Comparison of ENCODE assay signal across 1 cellular context in the genomic region with DNA sequence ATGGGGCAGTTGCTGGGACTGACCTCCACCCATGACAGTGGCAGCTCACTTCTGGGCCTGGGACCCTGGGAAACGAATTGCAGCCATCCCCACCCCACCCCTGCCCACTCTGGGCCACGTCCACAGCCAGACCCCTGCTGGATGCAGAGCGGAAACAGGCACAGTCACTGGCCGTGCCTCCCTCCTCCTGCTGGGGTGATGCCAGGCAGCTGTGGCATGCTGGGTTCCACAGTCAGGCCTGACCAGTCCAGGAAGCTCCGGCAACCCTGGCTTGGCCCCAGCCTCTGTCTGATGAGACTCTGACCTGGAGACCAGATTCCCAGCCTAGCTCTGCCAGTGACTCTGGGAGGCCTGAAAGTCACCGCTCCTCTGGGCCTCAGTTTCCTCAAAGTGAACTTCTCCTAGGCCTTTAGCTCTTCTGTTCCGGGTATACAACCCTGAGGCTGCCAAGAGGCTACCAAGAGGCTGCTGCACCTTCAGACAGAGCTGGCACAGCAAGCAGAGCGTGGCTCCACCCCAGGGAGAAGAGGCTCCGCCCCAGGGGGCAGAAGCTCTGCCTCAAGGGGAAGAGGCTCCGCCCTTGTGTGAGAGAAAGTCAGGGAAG.
TF ChIP-seq lines count a peak whose summit lies in the region.

No MANE protein-coding gene starts in this region.

TF ChIP-seq in GM23338, 12 proteins besides CTCF, POLR2A, EP300 and RAD21:
- no peak for TF ChIP-seq ZNF114 (CRISPR knock-in tag; IDR thresholded peaks at IDR 0.05)
- TF ChIP-seq ZNF462 (CRISPR knock-in tag; IDR thresholded peaks at IDR 0.05): no peak
- no peak for TF ChIP-seq NANOG (IDR thresholded peaks at IDR 0.05; ENCODE audit: borderline replicate concordance)
- TF ChIP-seq, protein P1, sequence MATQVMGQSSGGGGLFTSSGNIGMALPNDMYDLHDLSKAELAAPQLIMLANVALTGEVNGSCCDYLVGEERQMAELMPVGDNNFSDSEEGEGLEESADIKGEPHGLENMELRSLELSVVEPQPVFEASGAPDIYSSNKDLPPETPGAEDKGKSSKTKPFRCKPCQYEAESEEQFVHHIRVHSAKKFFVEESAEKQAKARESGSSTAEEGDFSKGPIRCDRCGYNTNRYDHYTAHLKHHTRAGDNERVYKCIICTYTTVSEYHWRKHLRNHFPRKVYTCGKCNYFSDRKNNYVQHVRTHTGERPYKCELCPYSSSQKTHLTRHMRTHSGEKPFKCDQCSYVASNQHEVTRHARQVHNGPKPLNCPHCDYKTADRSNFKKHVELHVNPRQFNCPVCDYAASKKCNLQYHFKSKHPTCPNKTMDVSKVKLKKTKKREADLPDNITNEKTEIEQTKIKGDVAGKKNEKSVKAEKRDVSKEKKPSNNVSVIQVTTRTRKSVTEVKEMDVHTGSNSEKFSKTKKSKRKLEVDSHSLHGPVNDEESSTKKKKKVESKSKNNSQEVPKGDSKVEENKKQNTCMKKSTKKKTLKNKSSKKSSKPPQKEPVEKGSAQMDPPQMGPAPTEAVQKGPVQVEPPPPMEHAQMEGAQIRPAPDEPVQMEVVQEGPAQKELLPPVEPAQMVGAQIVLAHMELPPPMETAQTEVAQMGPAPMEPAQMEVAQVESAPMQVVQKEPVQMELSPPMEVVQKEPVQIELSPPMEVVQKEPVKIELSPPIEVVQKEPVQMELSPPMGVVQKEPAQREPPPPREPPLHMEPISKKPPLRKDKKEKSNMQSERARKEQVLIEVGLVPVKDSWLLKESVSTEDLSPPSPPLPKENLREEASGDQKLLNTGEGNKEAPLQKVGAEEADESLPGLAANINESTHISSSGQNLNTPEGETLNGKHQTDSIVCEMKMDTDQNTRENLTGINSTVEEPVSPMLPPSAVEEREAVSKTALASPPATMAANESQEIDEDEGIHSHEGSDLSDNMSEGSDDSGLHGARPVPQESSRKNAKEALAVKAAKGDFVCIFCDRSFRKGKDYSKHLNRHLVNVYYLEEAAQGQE (IDR thresholded peaks at IDR 0.05; ENCODE audit: unreplicated experiment): no peak
- no peak for TF ChIP-seq EZH2 (IDR thresholded peaks at IDR 0.05; ENCODE audit: low read depth, unreplicated experiment)
- TF ChIP-seq STAT1 (IDR thresholded peaks at IDR 0.05; ENCODE audit: unreplicated experiment): no peak
- no peak for TF ChIP-seq EZH2phosphoT487 (IDR thresholded peaks at IDR 0.05; ENCODE audit: unreplicated experiment)
- no peak for TF ChIP-seq POLR2AphosphoS5 (IDR thresholded peaks at IDR 0.05; ENCODE audit: low read depth)
- TF ChIP-seq CREB1 (CRISPR knock-in tag; IDR thresholded peaks at IDR 0.05; ENCODE audit: low read depth): no peak
